13 cellular contexts compared by ENCODE assay signal in the genomic region with DNA sequence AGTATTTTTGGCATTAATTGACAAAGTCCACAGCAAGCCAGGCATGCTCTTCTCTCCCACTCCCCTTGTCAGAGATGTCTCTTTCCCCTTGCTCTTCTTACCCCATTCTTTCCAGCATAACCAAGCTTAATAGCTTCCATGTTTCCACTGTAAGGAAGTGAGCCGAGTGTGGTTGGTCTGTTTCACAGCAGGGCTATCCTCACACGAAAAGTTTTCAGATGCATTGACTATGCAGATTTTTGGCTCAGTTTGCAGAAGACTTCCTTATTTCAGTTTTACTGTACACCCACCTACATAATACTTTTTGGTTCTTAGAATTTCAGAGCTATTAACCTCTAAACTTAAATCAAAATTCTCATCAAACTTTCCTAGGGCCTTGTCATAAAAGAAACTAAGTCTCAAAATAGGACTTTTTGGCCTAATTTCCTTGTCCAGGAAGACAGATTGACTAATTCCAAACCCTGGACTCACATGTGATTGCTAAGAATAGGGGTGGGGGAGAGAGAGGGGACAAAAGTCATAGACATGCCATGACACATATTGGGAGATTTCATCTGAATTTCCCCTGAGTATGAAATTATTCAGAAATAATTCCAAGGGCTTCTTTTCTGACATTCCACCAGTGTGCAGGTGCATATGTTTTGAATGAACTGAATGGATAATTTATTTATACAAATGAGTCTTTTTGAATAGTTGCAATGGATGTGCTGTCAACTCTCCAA. TPM values are rescaled to one million over a fixed set of nuclear protein-coding genes. Genes with fewer than 3 reads are reported as not detected.
DNase-seq lines count a peak whose midpoint lies in the region; ATAC-seq and TF ChIP-seq lines count a peak whose summit lies in the region.
"Had no signal": no experiment of that assay in that cellular context is flagged by ENCODE, and none has a peak within 500 bp of the region (broad histone marks: within the 10 kb centered on the region; RNA-seq: fewer than 3 reads in every experiment).

No MANE protein-coding gene starts in this region.

- dilution Hi-C loops in IMR-90 (cut with HindIII; ENCODE audit: low sequenced_read_pairs, unreplicated experiment), result no loop called here

- H3K4me3 ChIP-seq in IMR-90 (ENCODE audit: insufficient read depth, low read depth, low read length) (no peak overlapping the region), neural progenitor cell (no peak overlapping the region)
- H3K4me3 ChIP-seq: cardiac muscle cell had no signal

- no peaks in the 10 kb centered on the region for H3K36me3 ChIP-seq in IMR-90 (ENCODE audit: control insufficient read depth, insufficient read depth, low read length)
- H3K36me3 ChIP-seq in neural progenitor cell, result no peaks in the 10 kb centered on the region
- H3K36me3 ChIP-seq: cardiac muscle cell had no signal

- peaks cover 19% of the 10 kb centered on the region for H3K4me1 Mint-ChIP-seq in activated naive CD8-positive, alpha-beta T cell treated with anti-CD3 and anti-CD28 coated beads, Interleukin-2, amount 50 U/mL, for 24 hours
- peaks cover 20% of the 10 kb centered on the region for H3K4me1 Mint-ChIP-seq in activated naive CD8-positive, alpha-beta T cell treated with anti-CD3 and anti-CD28 coated beads for 36 hours
- H3K4me1 Mint-ChIP-seq in neural progenitor cell, result peaks cover 8% of the 10 kb centered on the region

- no peak overlapping the region for H3K9ac ChIP-seq in IMR-90 (ENCODE audit: low read depth, low read length)
- H3K9ac ChIP-seq in neural progenitor cell, result no peak overlapping the region

- no peaks in the 10 kb centered on the region for H3K9me3 ChIP-seq in IMR-90 (ENCODE audit: control insufficient read depth, insufficient read depth, low read length)
- H3K9me3 ChIP-seq in neural progenitor cell (ENCODE audit: low read depth), result no peaks in the 10 kb centered on the region

- H2AK5ac ChIP-seq in IMR-90 (ENCODE audit: low read depth, low read length), result no peak overlapping the region

- no peaks in the 10 kb centered on the region for H4K20me1 ChIP-seq in IMR-90 (ENCODE audit: insufficient read depth, low read length)
- H4K20me1 ChIP-seq in neural progenitor cell (ENCODE audit: low read depth), result no peaks in the 10 kb centered on the region

- in situ Hi-C loops in IMR-90 (cut with MboI; ENCODE audit: low sequenced_read_pairs), result no loop called here

- no peak overlapping the region for H4K8ac ChIP-seq in IMR-90 (ENCODE audit: low read depth in 2 of 2, low read length in 2 of 2)

- no peak overlapping the region for H2BK20ac ChIP-seq in IMR-90 (ENCODE audit: low read depth, low read length)

- no peaks in the 10 kb centered on the region for H3K9me3 Mint-ChIP-seq in activated naive CD8-positive, alpha-beta T cell treated with anti-CD3 and anti-CD28 coated beads, Interleukin-2, amount 50 U/mL, for 24 hours
- no peaks in the 10 kb centered on the region for H3K9me3 Mint-ChIP-seq in activated naive CD8-positive, alpha-beta T cell treated with anti-CD3 and anti-CD28 coated beads for 36 hours
- H3K9me3 Mint-ChIP-seq in neural progenitor cell, result no peaks in the 10 kb centered on the region

- H2AFZ ChIP-seq in IMR-90 (replicated peaks; ENCODE audit: low read length, poor library complexity) (no peak overlapping the region), neural progenitor cell (replicated peaks) (no peak overlapping the region)

- H3K27me3 ChIP-seq in IMR-90 (ENCODE audit: control insufficient read depth, insufficient read depth, low read length) (no peaks in the 10 kb centered on the region; the same call in 1 of the 2 replicates), neural progenitor cell (no peaks in the 10 kb centered on the region)
- H3K27me3 ChIP-seq: cardiac muscle cell had no signal

- no peak overlapping the region for H2BK15ac ChIP-seq in IMR-90 (ENCODE audit: low read depth, low read length)

- H3K79me1 ChIP-seq in IMR-90 (ENCODE audit: low read depth in 1 of 2, low read length in 2 of 2), result no peaks in the 10 kb centered on the region

- no CpG with 5 or more reads among the region's 2 CpGs for WGBS in IMR-90 (ENCODE audit: extremely low coverage in 2 of 2, insufficient read length in 1 of 2), 2 experiments

- CTCF ChIA-PET in IMR-90 (lab: Yijun Ruan, JAX), result no interaction called here

- H3K18ac ChIP-seq in IMR-90 (ENCODE audit: low read depth, low read length), result no peak overlapping the region

- H2AK9ac ChIP-seq in IMR-90 (replicated peaks; ENCODE audit: low read depth, low read length, poor library complexity), result no peak overlapping the region

- no TSS peak for BruUV-seq in IMR-90 (replicated peaks; lab: Mats Ljungman, UMichigan)

- intact Hi-C loops in IMR-90 (cut with micrococcal nuclease), result no loop called here

- H3K79me2 ChIP-seq in neural progenitor cell (ENCODE audit: low read depth), result no peaks in the 10 kb centered on the region

- H4K5ac ChIP-seq in IMR-90 (ENCODE audit: low read depth, low read length), result no peak overlapping the region

- POLR2A ChIA-PET in IMR-90 (lab: Charles Lee; ENCODE audit: unreplicated experiment), result interaction anchor here (0.6 kb wide), 1 partner anchor 260 kb away, joined by 4 read pairs; no protein-coding TSS in a partner anchor

- H3K27ac Mint-ChIP-seq in activated naive CD8-positive, alpha-beta T cell treated with anti-CD3 and anti-CD28 coated beads, Interleukin-2, amount 50 U/mL, for 24 hours, result no peak overlapping the region
- no peak overlapping the region for H3K27ac Mint-ChIP-seq in activated naive CD8-positive, alpha-beta T cell treated with anti-CD3 and anti-CD28 coated beads for 36 hours
- no peak overlapping the region for H3K27ac Mint-ChIP-seq in neural progenitor cell

- no peak overlapping the region for H3K23ac ChIP-seq in IMR-90 (ENCODE audit: low read depth, low read length)

- DNase-seq in activated naive CD8-positive, alpha-beta T cell treated with anti-CD3 and anti-CD28 coated beads, Interleukin-2, amount 50 U/mL, for 24 hours, result no peak
- no peak for DNase-seq in activated naive CD8-positive, alpha-beta T cell treated with anti-CD3 and anti-CD28 coated beads for 36 hours
- no peak for DNase-seq in IMR-90
- no peak for DNase-seq in stimulated activated naive CD8-positive, alpha-beta T cell treated with anti-CD3 and anti-CD28 coated beads, Interleukin-15, Interleukin-2, amounts not matched to agents 100 U/mL and 50 U/mL, for 24 hours
- DNase-seq in neural progenitor cell (ENCODE audit: low spot score), result no peak
- DNase-seq in stimulated activated CD4-positive, alpha-beta T cell treated with anti-CD3 and anti-CD28 coated beads, Interleukin-2, amount 100 ng/mL, for 48 hours, result no peak
- no peak for DNase-seq in mesenteric fat pad (ENCODE audit: low spot score)
- DNase-seq: NCI-H1436 treated with DMSO at 0.1 percent for 48 hours had no signal

- no peak overlapping the region for H3K4ac ChIP-seq in IMR-90 (ENCODE audit: low read depth, low read length)

- no peak for TF ChIP-seq CTCF in IMR-90 (conservative IDR thresholded peaks at IDR 0.05; ENCODE audit: low read depth, low read length)
- no peak for TF ChIP-seq CTCF in neural progenitor cell (IDR thresholded peaks at IDR 0.05)

- ATAC-seq in activated naive CD8-positive, alpha-beta T cell treated with anti-CD3 and anti-CD28 coated beads, Interleukin-2, amount 50 U/mL, for 24 hours, result peak; percentile 50
- ATAC-seq in GM21825 (IDR thresholded peaks at IDR 0.05; ENCODE audit: unreplicated experiment) (peak; percentile 76), IMR-90 (ENCODE audit: low read depth) (no peak)
- peak; percentile 53 for ATAC-seq in stimulated activated naive CD8-positive, alpha-beta T cell treated with anti-CD3 and anti-CD28 coated beads, Interleukin-15, Interleukin-2, amounts not matched to agents 100 U/mL and 50 U/mL, for 24 hours

- H3K9me1 ChIP-seq in IMR-90 (ENCODE audit: insufficient read depth, low read length), result peaks cover 6% of the 10 kb centered on the region; the same call in 1 of the 2 replicates

- no peak for TF ChIP-seq POLR2A in IMR-90 (IDR thresholded peaks at IDR 0.05; ENCODE audit: low read depth, low read length)

- no peak overlapping the region for H4K91ac ChIP-seq in IMR-90 (ENCODE audit: insufficient read depth, low read depth, low read length)

- no peak overlapping the region for H3K4me2 ChIP-seq in IMR-90 (ENCODE audit: low read depth, low read length)
- H3K4me2 ChIP-seq in neural progenitor cell, result no peak overlapping the region

- H3K56ac ChIP-seq in IMR-90 (ENCODE audit: extremely low read depth, insufficient read depth, low read length), result no peak overlapping the region

- H2BK120ac ChIP-seq in IMR-90 (ENCODE audit: low read depth, low read length), result no peak overlapping the region

- TF ChIP-seq RAD21 in IMR-90 (IDR thresholded peaks at IDR 0.05; ENCODE audit: low read length), result no peak

- H3K36me3 Mint-ChIP-seq in activated naive CD8-positive, alpha-beta T cell treated with anti-CD3 and anti-CD28 coated beads, Interleukin-2, amount 50 U/mL, for 24 hours (ENCODE audit: low read depth), result no peaks in the 10 kb centered on the region
- no peaks in the 10 kb centered on the region for H3K36me3 Mint-ChIP-seq in activated naive CD8-positive, alpha-beta T cell treated with anti-CD3 and anti-CD28 coated beads for 36 hours
- no peaks in the 10 kb centered on the region for H3K36me3 Mint-ChIP-seq in neural progenitor cell

- peaks cover 31% of the 10 kb centered on the region for H3K27me3 Mint-ChIP-seq in activated naive CD8-positive, alpha-beta T cell treated with anti-CD3 and anti-CD28 coated beads, Interleukin-2, amount 50 U/mL, for 24 hours
- peaks cover 19% of the 10 kb centered on the region for H3K27me3 Mint-ChIP-seq in activated naive CD8-positive, alpha-beta T cell treated with anti-CD3 and anti-CD28 coated beads for 36 hours
- no peaks in the 10 kb centered on the region for H3K27me3 Mint-ChIP-seq in neural progenitor cell (ENCODE audit: insufficient read depth, low read depth)

- H2BK5ac ChIP-seq in IMR-90 (ENCODE audit: low read depth, low read length, poor library complexity, severe bottlenecking), result no peak overlapping the region

- no peak overlapping the region for H3K4me3 Mint-ChIP-seq in activated naive CD8-positive, alpha-beta T cell treated with anti-CD3 and anti-CD28 coated beads, Interleukin-2, amount 50 U/mL, for 24 hours
- H3K4me3 Mint-ChIP-seq in activated naive CD8-positive, alpha-beta T cell treated with anti-CD3 and anti-CD28 coated beads for 36 hours, result no peak overlapping the region
- no peak overlapping the region for H3K4me3 Mint-ChIP-seq in neural progenitor cell

- H3K4me1 ChIP-seq in IMR-90 (ENCODE audit: control insufficient read depth, insufficient read depth, low read length), result peaks cover 3% of the 10 kb centered on the region; the same call in 1 of the 2 replicates
- no peaks in the 10 kb centered on the region for H3K4me1 ChIP-seq in neural progenitor cell

- H3K14ac ChIP-seq in IMR-90 (replicated peaks; ENCODE audit: low read depth, low read length), result 0 out of 2 replicates have a peak overlapping the region, but pooled peaks have one; percentile 29

- H3F3A ChIP-seq in neural progenitor cell (ENCODE audit: low read depth), result no peaks in the 10 kb centered on the region

- H3K27ac ChIP-seq in IMR-90 (ENCODE audit: insufficient read depth, low read length) (no peak overlapping the region), neural progenitor cell (no peak overlapping the region)
- H3K27ac ChIP-seq: VCaP had no signal

RNA-seq across cellular contexts. Expression of a gene that starts 7.3 kb away (rescaled TPM):
- total RNA-seq in activated naive CD8-positive, alpha-beta T cell treated with anti-CD3 and anti-CD28 coated beads for 36 hours, result not detected
- total RNA-seq in IMR-90 (2012; rRNA removed) (under 0.01 TPM in 1 of 2 replicates, not detected in the other), neural progenitor cell (ENCODE audit: low replicate concordance) (0.12 TPM in 1 of 2 replicates, not detected in the other), mesenteric fat pad (0.22 TPM)
- polyA plus RNA-seq in IMR-90 (2012; rRNA removed), result not detected in 2 replicates
- polyA plus RNA-seq in IMR-90 (2012; cell fraction: cytosol; rRNA removed), result not detected in 2 replicates
- not detected in 2 replicates for polyA plus RNA-seq in IMR-90 (2012; cell fraction: nucleus; rRNA removed; ENCODE audit: low replicate concordance)
- total RNA-seq: cardiac muscle cell, H1, osteocyte had no signal
- polyA plus RNA-seq: cardiac muscle cell, H1 had no signal
